In the genomic region with DNA sequence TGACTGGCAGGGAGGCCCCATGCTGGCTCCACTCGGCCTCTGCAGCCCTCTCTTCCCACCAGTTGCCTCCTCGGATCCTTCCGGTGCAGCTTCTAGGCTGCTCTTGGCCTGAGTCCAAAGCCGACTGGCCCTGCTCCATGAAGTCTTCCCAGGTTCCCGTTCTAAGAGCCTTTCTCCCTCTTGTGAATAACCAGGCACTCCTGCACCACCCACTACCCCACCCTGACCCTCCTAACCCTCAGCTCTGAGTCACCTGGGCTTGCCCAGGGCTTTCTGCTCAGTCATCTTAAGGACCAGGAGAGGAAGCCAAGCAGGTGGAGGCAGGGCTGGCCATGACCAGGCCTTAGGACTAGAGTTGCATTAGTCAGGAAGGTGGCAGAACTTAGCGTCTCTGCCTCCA, we compare ENCODE assay signal across 9 cellular contexts. TPM values are rescaled to one million over a fixed set of nuclear protein-coding genes. Genes with fewer than 3 reads are reported as not detected.
DNase-seq lines count a peak whose midpoint lies in the region; ATAC-seq, FAIRE-seq and TF ChIP-seq lines count a peak whose summit lies in the region.
"Had no signal": no experiment of that assay in that cellular context is flagged by ENCODE, and none has a peak within 500 bp of the region (broad histone marks: within the 10 kb centered on the region; RNA-seq: fewer than 3 reads in every experiment).

No MANE protein-coding gene starts in this region.

- no peaks in the 10 kb centered on the region for H3K9me3 ChIP-seq in pancreas

- H3K4me1 ChIP-seq in pancreas = peaks cover 0 to 6% (median 0%) of the 10 kb centered on the region in 3 donors

- ATAC-seq in esophagus mucosa (peak; percentile 100), pancreas (peak; percentile 98 to 99 (median 99)), GM18519 (IDR thresholded peaks at IDR 0.05; ENCODE audit: low FRiP score, unreplicated experiment) (no peak), GM21576 (IDR thresholded peaks at IDR 0.05; ENCODE audit: unreplicated experiment) (no peak)
- ATAC-seq in activated naive CD8-positive, alpha-beta T cell treated with anti-CD3 and anti-CD28 coated beads, Interleukin-2, amount 50 U/mL, for 24 hours = no peak

- H3K27me3 Mint-ChIP-seq in activated naive CD8-positive, alpha-beta T cell treated with anti-CD3 and anti-CD28 coated beads, Interleukin-2, amount 50 U/mL, for 24 hours = peaks cover 2% of the 10 kb centered on the region

- H3K4me3 ChIP-seq in pancreas = no peak overlapping the region

- no peaks in the 10 kb centered on the region for H3K9me3 Mint-ChIP-seq in activated naive CD8-positive, alpha-beta T cell treated with anti-CD3 and anti-CD28 coated beads, Interleukin-2, amount 50 U/mL, for 24 hours
- H3K9me3 Mint-ChIP-seq: activated T-cell treated with anti-CD3 and anti-CD28 coated beads, Interleukin-2, amount 50 U/mL, for 72 hours had no signal

- no peak for TF ChIP-seq CTCF in pancreas (IDR thresholded peaks at IDR 0.05)

- no peaks in the 10 kb centered on the region for H3K36me3 Mint-ChIP-seq in activated naive CD8-positive, alpha-beta T cell treated with anti-CD3 and anti-CD28 coated beads, Interleukin-2, amount 50 U/mL, for 24 hours (ENCODE audit: low read depth)

- DNase-seq in EL (peak; percentile 79), NCI-H69 (lab: John Stamatoyannopoulos, UW) (peak; percentile 83), pancreas (peak; percentile 47 to 81 (median 74)), NCI-H526 treated with DMSO at 0.1 percent for 48 hours (lab: John Stamatoyannopoulos, UW) (no peak)
- DNase-seq in activated naive CD8-positive, alpha-beta T cell treated with anti-CD3 and anti-CD28 coated beads, Interleukin-2, amount 50 U/mL, for 24 hours = no peak
- DNase-seq: activated T-cell treated with anti-CD3 and anti-CD28 coated beads, Interleukin-2, amount 50 U/mL, for 72 hours had no signal

- H3K36me3 ChIP-seq in pancreas = no peaks in the 10 kb centered on the region

- intact Hi-C loops in pancreas (cut with DNase I) = no loop called here

- FAIRE-seq in pancreas (lab: Jason Lieb, UNC) = no peak

- H3K4me3 Mint-ChIP-seq in activated naive CD8-positive, alpha-beta T cell treated with anti-CD3 and anti-CD28 coated beads, Interleukin-2, amount 50 U/mL, for 24 hours = no peak overlapping the region
- H3K4me3 Mint-ChIP-seq: activated T-cell treated with anti-CD3 and anti-CD28 coated beads, Interleukin-2, amount 50 U/mL, for 72 hours had no signal

- H3K27me3 ChIP-seq in pancreas = no peaks in the 10 kb centered on the region

- peak overlapping the region in 1 of 4 donors; percentile 33 for H3K27ac ChIP-seq in pancreas

- no peak overlapping the region for H3K27ac Mint-ChIP-seq in activated naive CD8-positive, alpha-beta T cell treated with anti-CD3 and anti-CD28 coated beads, Interleukin-2, amount 50 U/mL, for 24 hours
- H3K27ac Mint-ChIP-seq: activated T-cell treated with anti-CD3 and anti-CD28 coated beads, Interleukin-2, amount 50 U/mL, for 72 hours had no signal

- H3K4me1 Mint-ChIP-seq in activated naive CD8-positive, alpha-beta T cell treated with anti-CD3 and anti-CD28 coated beads, Interleukin-2, amount 50 U/mL, for 24 hours = no peaks in the 10 kb centered on the region

- 10 to 13% methylated on average over 6 of the region's 6 CpGs for WGBS in pancreas, 2 donors

RNA-seq across cellular contexts. Expression of gene CNBP, which starts 28.1 kb away (rescaled TPM):
- total RNA-seq in esophagus mucosa (236 TPM), pancreas (100 to 1,000 TPM; 169 to 277 (median 182) TPM)
- 100 to 1,000 TPM; 178 to 258 TPM for polyA plus RNA-seq in pancreas

RNA-seq across cellular contexts. Expression of gene COPG1, which starts 37.6 kb away (rescaled TPM):
- total RNA-seq in esophagus mucosa (87.8 TPM), pancreas (100 to 1,000 TPM in 5 of 6 donors, 10 to 100 TPM in 1; 90.1 to 137 (median 110) TPM)
- 10 to 100 TPM; 81.4 to 99.7 TPM for polyA plus RNA-seq in pancreas

RNA-seq across cellular contexts. Expression of gene ISY1, which starts 50.9 kb away (rescaled TPM):
- total RNA-seq in esophagus mucosa (24.9 TPM), pancreas (10 to 100 TPM in 5 of 6 donors, 1 to 10 TPM in 1; 9.2 to 17.2 (median 14.6) TPM)
- 10 to 100 TPM; 11.3 to 11.6 TPM for polyA plus RNA-seq in pancreas

Comparison
In these comparisons a context has a peak if more than half of its experiments do, and no peak if none do; other contexts are left out.
1. DNase-seq: peak in EL (single experiment), NCI-H69 (single experiment) and pancreas (6 of 6); none in NCI-H526 treated with DMSO at 0.1 percent for 48 hours (single experiment) and activated naive CD8-positive, alpha-beta T cell treated with anti-CD3 and anti-CD28 coated beads, Interleukin-2, amount 50 U/mL, for 24 hours (single experiment).
2. ATAC-seq: peak in esophagus mucosa (single experiment) and pancreas (4 of 4); none in GM18519 (single experiment), activated naive CD8-positive, alpha-beta T cell treated with anti-CD3 and anti-CD28 coated beads, Interleukin-2, amount 50 U/mL, for 24 hours (single experiment) and GM21576 (single experiment).